In genomic region chr12:95326450-95326849, GRCh38 we compare ENCODE assay signal across 25 cellular contexts.
DNase-seq lines count a peak whose midpoint lies in the region; ATAC-seq, FAIRE-seq and TF ChIP-seq lines count a peak whose summit lies in the region.
"Had no signal": no experiment of that assay in that cellular context is flagged by ENCODE, and none has a peak within 500 bp of the region (broad histone marks: within the 10 kb centered on the region; RNA-seq: fewer than 3 reads in every experiment).

No MANE protein-coding gene starts in this region.

- no peak overlapping the region for H3K4me3 ChIP-seq in choroid plexus epithelial cell (ENCODE audit: low read depth, low read length)
- H3K4me3 ChIP-seq in HepG2 (replicated peaks in 1 of 3; ENCODE audit: insufficient read depth in 1 of 3, low read depth in 2 of 3, low read length in 3 of 3), result no peak overlapping the region
- H3K4me3 ChIP-seq: smooth muscle cell, suprapubic skin, uterus had no signal

- ATAC-seq in HepG2 (no peak), HG02610 (IDR thresholded peaks at IDR 0.05; ENCODE audit: unreplicated experiment) (no peak), HG03457 (IDR thresholded peaks at IDR 0.05; ENCODE audit: unreplicated experiment) (no peak)
- ATAC-seq: effector memory CD8-positive, alpha-beta T cell; foreskin keratinocyte; HCT116; naive thymus-derived CD8-positive, alpha-beta T cell had no signal

- no peak for FAIRE-seq in HepG2 (lab: Jason Lieb, UNC)
- FAIRE-seq: GM12892 had no signal

- TF ChIP-seq EP300 in HepG2 (IDR thresholded peaks at IDR 0.05; ENCODE audit: low read depth in 2 of 2, low read length in 2 of 2) (no peak), HepG2 (CRISPR knock-in tag; IDR thresholded peaks at IDR 0.05; ENCODE audit: borderline replicate concordance) (no peak)

- TF ChIP-seq POLR2A in HepG2 (IDR thresholded peaks at IDR 0.05; ENCODE audit: insufficient read depth in 1 of 2, low read depth in 2 of 2, low read length in 2 of 2), result no peak

- POLR2A ChIA-PET in HepG2 (lab: Yijun Ruan, JAX), result no interaction called here

- in situ Hi-C loops in HepG2 (cut with HindIII; ENCODE audit: extremely low pct_ligation_motif_present, low pct_unique_long_range_greater_than_20kb), result no loop called here

- no TSS peak for BruUV-seq in HepG2 (replicated peaks; lab: Mats Ljungman, UMichigan)

- peaks cover 18% of the 10 kb centered on the region for H3K4me1 ChIP-seq in HepG2 (ENCODE audit: insufficient read depth, low read length)
- H3K4me1 ChIP-seq: foreskin keratinocyte, suprapubic skin, uterus had no signal

- H3K79me2 ChIP-seq in HepG2 (ENCODE audit: insufficient read depth, low read length), result no peaks in the 10 kb centered on the region

- H3K27ac ChIP-seq in HepG2 (ENCODE audit: extremely low read length, insufficient read depth, low read length), result no peak overlapping the region
- H3K27ac ChIP-seq: foreskin keratinocyte, KMS-11, suprapubic skin, uterus had no signal

- no peaks in the 10 kb centered on the region for H4K20me1 ChIP-seq in HepG2 (ENCODE audit: insufficient read depth, low read length)

- H3K27me3 ChIP-seq in HepG2 (ENCODE audit: control insufficient read depth in 1 of 2, insufficient read depth in 2 of 2, low read length in 2 of 2), result peaks cover 0 to 3% of the 10 kb centered on the region in 2 experiments; a peak in 2 of 5 replicates
- H3K27me3 ChIP-seq: foreskin keratinocyte, suprapubic skin, uterus had no signal

- 29% methylated on average over 1 of the region's 1 CpG for WGBS in HepG2 (ENCODE audit: low lambda C conversion rate)

- no peak overlapping the region for H3K9ac ChIP-seq in HepG2 (ENCODE audit: insufficient read depth, low read depth, low read length)
- H3K9ac ChIP-seq: KMS-11 had no signal

- intact Hi-C loops in HepG2 (cut with micrococcal nuclease; ENCODE audit: unreplicated experiment), result no loop called here

- no peak for TF ChIP-seq RAD21 in HepG2 (CRISPR knock-in tag; IDR thresholded peaks at IDR 0.05)

- H3K9me3 ChIP-seq in HepG2 (ENCODE audit: low read length), result no peaks in the 10 kb centered on the region
- H3K9me3 ChIP-seq: suprapubic skin, uterus had no signal

- CTCF ChIA-PET in HepG2 (lab: Yijun Ruan, JAX; ENCODE audit: low intra/inter-chr PET ratio, low total read pairs), result no interaction called here

- H3K36me3 ChIP-seq in HepG2 (replicated peaks in 1 of 2; ENCODE audit: control insufficient read depth in 1 of 2, insufficient read depth in 2 of 2, low read length in 2 of 2), result no peaks in the 10 kb centered on the region
- H3K36me3 ChIP-seq: suprapubic skin, uterus had no signal

- DNase-seq in AG08395 (ENCODE audit: low spot score), result peak; percentile 34
- peak; percentile 58 for DNase-seq in M059J (ENCODE audit: low read depth)
- peak; percentile 44 for DNase-seq in choroid plexus epithelial cell (ENCODE audit: low read depth)
- peak; percentile 28 for DNase-seq in HepG2 (ENCODE audit: low spot score)
- DNase-seq in NCI-H524 treated with DMSO at 0.1 percent for 48 hours (lab: John Stamatoyannopoulos, UW), result no peak
- DNase-seq in NCI-H1694 treated with DMSO at 0.1 percent for 48 hours (lab: John Stamatoyannopoulos, UW), result no peak
- DNase-seq: activated CD4-positive, alpha-beta T cell treated with anti-CD3 and anti-CD28 coated beads, Interleukin-2, amount 50 U/mL, for 48 hours; activated naive CD4-positive, alpha-beta T cell treated with anti-CD3 and anti-CD28 coated beads for 36 hours; activated T-cell treated with anti-CD3 and anti-CD28 coated beads for 4 hours; DMS 273 treated with DMSO at 0.1 percent for 48 hours; effector memory CD8-positive, alpha-beta T cell; foreskin keratinocyte; naive thymus-derived CD8-positive, alpha-beta T cell; NCI-H1092; posterior cingulate gyrus; SHP77; stimulated activated CD4-positive, alpha-beta T cell treated with anti-CD3 and anti-CD28 coated beads, Interleukin-4, amount 100 ng/mL, for 4 hours; uterus had no signal

- H2AFZ ChIP-seq in HepG2 (ENCODE audit: low read length), result no peak overlapping the region

- no peak overlapping the region for H3K4me2 ChIP-seq in HepG2 (ENCODE audit: low read depth, low read length)
- H3K4me2 ChIP-seq: KMS-11, smooth muscle cell had no signal

- TF ChIP-seq CTCF in choroid plexus epithelial cell (conservative IDR thresholded peaks at IDR 0.05; ENCODE audit: low read depth, low read length), result no peak
- no peak for TF ChIP-seq CTCF in HepG2 (CRISPR knock-in tag; IDR thresholded peaks at IDR 0.05)

TF ChIP-seq in HepG2, 621 proteins besides CTCF, POLR2A, EP300 and RAD21:
- no peak for TF ChIP-seq ZNF512B (CRISPR knock-in tag; IDR thresholded peaks at IDR 0.05; ENCODE audit: borderline replicate concordance)
- TF ChIP-seq CREB1 (IDR thresholded peaks at IDR 0.05), result peak; percentile 47; the same call in 1 of the 2 replicates
- TF ChIP-seq CREB1 (CRISPR knock-in tag; IDR thresholded peaks at IDR 0.05), result no peak

Comparison
In these comparisons a context has a peak if more than half of its experiments do, and no peak if none do; other contexts are left out.
1. DNase-seq: peak in AG08395 (single experiment), M059J (single experiment), choroid plexus epithelial cell (single experiment) and HepG2 (single experiment); none in NCI-H524 treated with DMSO at 0.1 percent for 48 hours (single experiment) and NCI-H1694 treated with DMSO at 0.1 percent for 48 hours (single experiment).